Comparison of ENCODE assay signal across 20 cellular contexts in the genomic region with DNA sequence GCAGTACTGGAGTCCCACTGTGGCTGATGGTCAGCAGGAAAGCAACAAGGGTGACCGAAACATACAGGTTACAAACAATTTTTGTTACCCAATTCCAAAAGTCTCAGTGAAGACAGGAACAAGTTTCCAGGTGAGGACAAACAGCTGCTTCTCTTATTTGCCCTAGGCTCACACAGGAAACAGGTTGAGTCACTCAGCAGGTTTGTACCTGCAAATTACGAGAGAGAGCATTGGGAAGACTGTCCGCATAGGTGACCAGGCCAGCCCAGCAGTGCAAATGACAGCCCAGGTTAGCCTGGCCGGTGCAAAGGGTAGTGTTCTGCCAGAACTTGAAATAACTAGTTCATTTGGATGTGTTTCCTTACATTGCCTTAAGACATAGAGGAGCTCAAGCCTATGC. TPM values are rescaled to one million over a fixed set of nuclear protein-coding genes. Genes with fewer than 3 reads are reported as not detected.
"Had no signal": no experiment of that assay in that cellular context is flagged by ENCODE, and none has a peak within 500 bp of the region (broad histone marks: within the 10 kb centered on the region; RNA-seq: fewer than 3 reads in every experiment).

No MANE protein-coding gene starts in this region.

- H3K27me3 ChIP-seq: cardiac muscle cell, hepatocyte, neutrophil, uterus had no signal

- H3K4me1 ChIP-seq: left ventricle myocardium inferior, parathyroid adenoma, uterus had no signal

- H3K4me3 ChIP-seq: cardiac muscle cell, dorsolateral prefrontal cortex, hepatocyte, left ventricle myocardium inferior, thoracic aorta, uterus had no signal

- H3K4me3 Mint-ChIP-seq: activated CD4-positive, alpha-beta T cell treated with anti-CD3 and anti-CD28 coated beads, Interleukin-2, amount 10 ng/mL, durations not matched to agents 7 days and 5 days; endodermal cell; natural killer cell; stimulated activated effector memory CD8-positive, alpha-beta T cell treated with anti-CD3 and anti-CD28 coated beads, Interleukin-12 subunit alpha, Interleukin-12 subunit beta, amount 100 ng/mL, for 72 hours had no signal

- H3K27ac Mint-ChIP-seq: activated CD4-positive, alpha-beta T cell treated with anti-CD3 and anti-CD28 coated beads, Interleukin-2, amount 10 ng/mL, durations not matched to agents 7 days and 5 days; endodermal cell; natural killer cell; stimulated activated effector memory CD8-positive, alpha-beta T cell treated with anti-CD3 and anti-CD28 coated beads, Interleukin-12 subunit alpha, Interleukin-12 subunit beta, amount 100 ng/mL, for 72 hours had no signal

- H3K4me1 Mint-ChIP-seq: activated CD4-positive, alpha-beta T cell treated with anti-CD3 and anti-CD28 coated beads, Interleukin-2, amount 10 ng/mL, durations not matched to agents 7 days and 5 days; natural killer cell; stimulated activated effector memory CD8-positive, alpha-beta T cell treated with anti-CD3 and anti-CD28 coated beads, Interleukin-12 subunit alpha, Interleukin-12 subunit beta, amount 100 ng/mL, for 72 hours had no signal

- H3K27me3 Mint-ChIP-seq: activated CD4-positive, alpha-beta T cell treated with anti-CD3 and anti-CD28 coated beads, Interleukin-2, amount 10 ng/mL, durations not matched to agents 7 days and 5 days had no signal

- H3K36me3 Mint-ChIP-seq: natural killer cell; stimulated activated effector memory CD8-positive, alpha-beta T cell treated with anti-CD3 and anti-CD28 coated beads, Interleukin-12 subunit alpha, Interleukin-12 subunit beta, amount 100 ng/mL, for 72 hours had no signal

- DNase-seq: activated CD4-positive, alpha-beta T cell treated with anti-CD3 and anti-CD28 coated beads, Interleukin-2, amount 10 ng/mL, durations not matched to agents 7 days and 5 days; activated CD4-positive, CD25-positive, alpha-beta regulatory T cell; activated CD8-positive, alpha-beta memory T cell treated with anti-CD3 and anti-CD28 coated beads for 24 hours; activated naive CD4-positive, alpha-beta T cell treated with Interleukin-2 at 50 U/mL for 16 hours; dorsolateral prefrontal cortex; endodermal cell; left ventricle myocardium inferior; mesenchymal stem cell; natural killer cell; T-helper 2 cell; uterus had no signal

- H3K9me3 Mint-ChIP-seq: activated CD4-positive, alpha-beta T cell treated with anti-CD3 and anti-CD28 coated beads, Interleukin-2, amount 10 ng/mL, durations not matched to agents 7 days and 5 days; endodermal cell had no signal

- H3K9ac ChIP-seq: parathyroid adenoma had no signal

- FAIRE-seq: astrocyte, TTC549 had no signal

- H3K9me3 ChIP-seq: left ventricle myocardium inferior, neutrophil, thoracic aorta, uterus had no signal

- H3K27ac ChIP-seq: cardiac muscle cell, dorsolateral prefrontal cortex, hepatocyte, left ventricle myocardium inferior, neutrophil, parathyroid adenoma, thoracic aorta, uterus had no signal

- H3K36me3 ChIP-seq: cardiac muscle cell, left ventricle myocardium inferior, neutrophil, thoracic aorta, uterus had no signal

RNA-seq across cellular contexts. Expression of gene DSCAM, which starts 40.0 kb away (rescaled TPM):
- total RNA-seq: activated CD4-positive, alpha-beta T cell treated with anti-CD3 and anti-CD28 coated beads, Interleukin-2, amount 10 ng/mL, durations not matched to agents 7 days and 5 days; glomerular endothelial cell; left ventricle myocardium inferior; natural killer cell; thoracic aorta had no signal
- polyA plus RNA-seq: hepatocyte had no signal
